Comparison of ENCODE assay signal across 1 cellular context in genomic region chr11:64246874-64247728, GRCh38.
TF ChIP-seq lines count a peak whose summit lies in the region.

Gene PPP1R14B, minus strand, starts transcription at chr11:64246943. Its CDS starts 270 bp downstream, at chr11:64246673.

TF ChIP-seq in K562, 482 proteins besides CTCF, POLR2A, EP300 and RAD21 (continued from another document and continues in another):
- peak in 2 of 3 experiments; percentile 73 to 95; a peak in 5 of 6 replicates for TF ChIP-seq ZBTB11 (CRISPR knock-in tag; IDR thresholded peaks at IDR 0.05)
- TF ChIP-seq CHD2 (IDR thresholded peaks at IDR 0.05; ENCODE audit: low read depth, low read length) = peak; percentile 67
- no peak for TF ChIP-seq IRF2 (CRISPR knock-in tag; IDR thresholded peaks at IDR 0.05)
- 0 out of 2 replicates have a peak, but pooled peaks have one; percentile 29 for TF ChIP-seq TCF7 (IDR thresholded peaks at IDR 0.05; ENCODE audit: borderline replicate concordance)
- no peak for TF ChIP-seq ZNF696 (CRISPR knock-in tag; conservative IDR thresholded peaks at IDR 0.05)
- peak; percentile 44; the same call in 1 of the 2 replicates for TF ChIP-seq NR2C1 (IDR thresholded peaks at IDR 0.05)
- TF ChIP-seq NR2C1 (tag; IDR thresholded peaks at IDR 0.05) = peak; percentile 70
- TF ChIP-seq NCOA1 (IDR thresholded peaks at IDR 0.05; ENCODE audit: low read depth) = peak; percentile 58; the same call in 1 of the 2 replicates
- TF ChIP-seq VEZF1 (CRISPR knock-in tag; IDR thresholded peaks at IDR 0.05) = peak; percentile 80
- TF ChIP-seq HMGXB4 (CRISPR knock-in tag; IDR thresholded peaks at IDR 0.05) = peak; percentile 75; the same call in 1 of the 2 replicates
- TF ChIP-seq ZNF146 (CRISPR knock-in tag; IDR thresholded peaks at IDR 0.05; ENCODE audit: unreplicated experiment) = peak; percentile 5
- TF ChIP-seq TFAP4 (CRISPR knock-in tag; IDR thresholded peaks at IDR 0.05; ENCODE audit: borderline replicate concordance) = peak; percentile 80; the same call in 1 of the 2 replicates
- peak; percentile 85 for TF ChIP-seq HMGN3 (IDR thresholded peaks at IDR 0.05; ENCODE audit: borderline replicate concordance, extremely low read depth, insufficient read length, low read depth, low read length)
- TF ChIP-seq SOX6 (IDR thresholded peaks at IDR 0.05) = 0 out of 2 replicates have a peak, but pooled peaks have one; percentile 8
- no peak for TF ChIP-seq ZKSCAN8 (CRISPR knock-in tag; IDR thresholded peaks at IDR 0.05)
- no peak for TF ChIP-seq CREB1 (IDR thresholded peaks at IDR 0.05)
- peak; percentile 60; the same call in 1 of the 2 replicates for TF ChIP-seq CREB1 (CRISPR knock-in tag; IDR thresholded peaks at IDR 0.05)
- TF ChIP-seq ZNF592 (IDR thresholded peaks at IDR 0.05) = 0 out of 2 replicates have a peak, but pooled peaks have one; percentile 74
- TF ChIP-seq SIX5 (IDR thresholded peaks at IDR 0.05; ENCODE audit: borderline replicate concordance in 1 of 2, insufficient read depth in 1 of 2, low read depth in 1 of 2, low read length in 2 of 2) = peak; percentile 78 to 81; a peak in 3 of 4 replicates
- 0 out of 2 replicates have a peak, but pooled peaks have one; percentile 6 for TF ChIP-seq IRF9 (tag; IDR thresholded peaks at IDR 0.05)
- peak; percentile 38; the same call in 1 of the 2 replicates for TF ChIP-seq LEF1 (IDR thresholded peaks at IDR 0.05)
- TF ChIP-seq MAZ (CRISPR knock-in tag; conservative IDR thresholded peaks at IDR 0.05 in 1 of 2, IDR thresholded peaks at IDR 0.05 in 1 of 2) = peak; percentile 91 to 92
- 0 out of 2 replicates have a peak, but pooled peaks have one; percentile 20 for TF ChIP-seq ETV1 (tag; conservative IDR thresholded peaks at IDR 0.05; ENCODE audit: low read depth)
- peak; percentile 92 for TF ChIP-seq CREB3L1 (IDR thresholded peaks at IDR 0.05; ENCODE audit: borderline replicate concordance, low read depth)
- TF ChIP-seq RREB1 (CRISPR knock-in tag; IDR thresholded peaks at IDR 0.05) = 0 out of 2 replicates have a peak, but pooled peaks have one; percentile 28
- peak; percentile 25 for TF ChIP-seq BRD9 (IDR thresholded peaks at IDR 0.05; ENCODE audit: low read depth, partially characterized antibody)
- TF ChIP-seq ZNF395 (CRISPR knock-in tag; IDR thresholded peaks at IDR 0.05) = peak; percentile 76; the same call in 1 of the 2 replicates
- peak; percentile 40; the same call in 1 of the 2 replicates for TF ChIP-seq ZNF24 (IDR thresholded peaks at IDR 0.05)
- TF ChIP-seq ZNF282 (CRISPR knock-in tag; IDR thresholded peaks at IDR 0.05) = peak; percentile 63; the same call in 1 of the 2 replicates
- peak; percentile 83 for TF ChIP-seq ZBTB7A (IDR thresholded peaks at IDR 0.05; ENCODE audit: borderline replicate concordance, control insufficient read depth, low read depth, low read length)
- TF ChIP-seq ATF1 (CRISPR knock-in tag; IDR thresholded peaks at IDR 0.05) = no peak
- TF ChIP-seq ATF1 (tag; IDR thresholded peaks at IDR 0.05) = peak; percentile 62
- TF ChIP-seq ZNF174 (CRISPR knock-in tag; IDR thresholded peaks at IDR 0.05) = no peak
- TF ChIP-seq CTBP1 (IDR thresholded peaks at IDR 0.05; ENCODE audit: borderline replicate concordance) = peak; percentile 70
